In genomic region chr9:88781500-88782391, GRCh38 we compare ENCODE assay signal across 1 cellular context.
A peak's percentile ranks its signal among the peaks of the same experiment; 100 is the strongest.
TF ChIP-seq lines count a peak whose summit lies in the region.

No MANE protein-coding gene starts in this region.

TF ChIP-seq in SK-N-SH, 30 proteins besides CTCF, POLR2A, EP300 and RAD21 (continued from another document):
- no peak for TF ChIP-seq CHD2 (IDR thresholded peaks at IDR 0.05; ENCODE audit: low read length, partially characterized antibody)
- TF ChIP-seq SMC3 (IDR thresholded peaks at IDR 0.05; ENCODE audit: low read depth, low read length): peak; percentile 58
- TF ChIP-seq ZBTB33 (IDR thresholded peaks at IDR 0.05; ENCODE audit: borderline replicate concordance, low read depth): no peak
- no peak for TF ChIP-seq GABPA (IDR thresholded peaks at IDR 0.05; ENCODE audit: low read depth)
- TF ChIP-seq RFX5 (IDR thresholded peaks at IDR 0.05; ENCODE audit: low read length): no peak
